8 cellular contexts compared by ENCODE assay signal in genomic region chr10:79202188-79203013, GRCh38.
A peak's percentile ranks its signal among the peaks of the same experiment; 100 is the strongest.
DNase-seq lines count a peak whose midpoint lies in the region; ATAC-seq and TF ChIP-seq lines count a peak whose summit lies in the region.

No MANE protein-coding gene starts in this region.

- intact Hi-C loops in sciatic nerve (cut with DNase I), result no loop called here
- intact Hi-C loops in activated T-helper 1 cell treated with anti-CD3 and anti-CD28 coated beads, Interleukin-12 subunit alpha, Interleukin-12 subunit beta, Interleukin-2, Interleukin-4 antibody, amounts not matched to agents 30 ng/mL and 10 ng/mL and 1 ng/mL, durations not matched to agents 14 hours and 24 hours and 36 hours (cut with micrococcal nuclease), result no loop called here

- CTCF ChIA-PET in WTC11 (lab: Charles Lee), result interaction anchor here (0.6 to 1.8 kb wide), 38 partner anchors 9 to 993 kb away, joined by 3 to 11 read pairs (median 3); no protein-coding TSS in a partner anchor

- no peak overlapping the region for H3K4me3 Mint-ChIP-seq in WTC11
- no peak overlapping the region for H3K4me3 Mint-ChIP-seq in activated T-helper 1 cell treated with anti-CD3 and anti-CD28 coated beads, Interleukin-12 subunit alpha, Interleukin-12 subunit beta, Interleukin-2, Interleukin-4 antibody, amounts not matched to agents 30 ng/mL and 10 ng/mL and 1 ng/mL, durations not matched to agents 14 hours and 24 hours and 36 hours

- peak; percentile 37 for DNase-seq in GF-D8 (lab: John Stamatoyannopoulos, UW)
- DNase-seq in WTC11 (ENCODE audit: low spot score), result peak; percentile 73
- DNase-seq in fibroblast of the aortic adventitia (ENCODE audit: low read depth), result peak; percentile 55
- no peak for DNase-seq in sciatic nerve (ENCODE audit: low spot score)
- DNase-seq in dedifferentiated amniotic fluid mesenchymal stem cell (ENCODE audit: extremely low spot score), result no peak
- DNase-seq in activated T-helper 1 cell treated with anti-CD3 and anti-CD28 coated beads, Interleukin-12 subunit alpha, Interleukin-12 subunit beta, Interleukin-2, Interleukin-4 antibody, amounts not matched to agents 30 ng/mL and 10 ng/mL and 1 ng/mL, durations not matched to agents 14 hours and 24 hours and 36 hours (ENCODE audit: low spot score), result no peak

- H3K9me3 Mint-ChIP-seq in WTC11, result no peaks in the 10 kb centered on the region
- no peaks in the 10 kb centered on the region for H3K9me3 Mint-ChIP-seq in activated T-helper 1 cell treated with anti-CD3 and anti-CD28 coated beads, Interleukin-12 subunit alpha, Interleukin-12 subunit beta, Interleukin-2, Interleukin-4 antibody, amounts not matched to agents 30 ng/mL and 10 ng/mL and 1 ng/mL, durations not matched to agents 14 hours and 24 hours and 36 hours

- peak; percentile 69 for TF ChIP-seq RAD21 in Ishikawa (IDR thresholded peaks at IDR 0.05; ENCODE audit: low read depth)

- no peak overlapping the region for H3K4me3 ChIP-seq in fibroblast of the aortic adventitia (ENCODE audit: low read depth, low read length)

- peak; percentile 58 for TF ChIP-seq CTCF in WTC11 (IDR thresholded peaks at IDR 0.05)
- TF ChIP-seq CTCF in fibroblast of the aortic adventitia (IDR thresholded peaks at IDR 0.05; ENCODE audit: insufficient read depth, low read length), result peak; percentile 65

- no peak for TF ChIP-seq EP300 in Ishikawa (IDR thresholded peaks at IDR 0.05; ENCODE audit: borderline replicate concordance)

- ATAC-seq in WTC11 (peak; percentile 71), sciatic nerve (peak; percentile 23), HG03354 (IDR thresholded peaks at IDR 0.05; ENCODE audit: poor library complexity, severe bottlenecking, unreplicated experiment) (no peak)

- H3K27me3 Mint-ChIP-seq in WTC11 (ENCODE audit: low read depth), result no peaks in the 10 kb centered on the region
- H3K27me3 Mint-ChIP-seq in activated T-helper 1 cell treated with anti-CD3 and anti-CD28 coated beads, Interleukin-12 subunit alpha, Interleukin-12 subunit beta, Interleukin-2, Interleukin-4 antibody, amounts not matched to agents 30 ng/mL and 10 ng/mL and 1 ng/mL, durations not matched to agents 14 hours and 24 hours and 36 hours (ENCODE audit: insufficient read depth), result no peaks in the 10 kb centered on the region

- H3K4me1 Mint-ChIP-seq in WTC11, result no peaks in the 10 kb centered on the region
- no peaks in the 10 kb centered on the region for H3K4me1 Mint-ChIP-seq in activated T-helper 1 cell treated with anti-CD3 and anti-CD28 coated beads, Interleukin-12 subunit alpha, Interleukin-12 subunit beta, Interleukin-2, Interleukin-4 antibody, amounts not matched to agents 30 ng/mL and 10 ng/mL and 1 ng/mL, durations not matched to agents 14 hours and 24 hours and 36 hours (ENCODE audit: low read depth)

- POLR2A ChIA-PET in WTC11 (lab: Charles Lee), result interaction anchor here (0.6 to 0.7 kb wide), 2 partner anchors 13 to 993 kb away, joined by 4 read pairs; no protein-coding TSS in a partner anchor

- no peak overlapping the region for H3K27ac Mint-ChIP-seq in WTC11
- no peak overlapping the region for H3K27ac Mint-ChIP-seq in activated T-helper 1 cell treated with anti-CD3 and anti-CD28 coated beads, Interleukin-12 subunit alpha, Interleukin-12 subunit beta, Interleukin-2, Interleukin-4 antibody, amounts not matched to agents 30 ng/mL and 10 ng/mL and 1 ng/mL, durations not matched to agents 14 hours and 24 hours and 36 hours

- peaks cover 2% of the 10 kb centered on the region; the same call in 1 of the 2 replicates for H3K36me3 Mint-ChIP-seq in WTC11
- peaks cover 6% of the 10 kb centered on the region for H3K36me3 Mint-ChIP-seq in activated T-helper 1 cell treated with anti-CD3 and anti-CD28 coated beads, Interleukin-12 subunit alpha, Interleukin-12 subunit beta, Interleukin-2, Interleukin-4 antibody, amounts not matched to agents 30 ng/mL and 10 ng/mL and 1 ng/mL, durations not matched to agents 14 hours and 24 hours and 36 hours (ENCODE audit: low read depth)

TF ChIP-seq in Ishikawa, 13 proteins besides CTCF, POLR2A, EP300 and RAD21:
- TF ChIP-seq TAF1 (IDR thresholded peaks at IDR 0.05; ENCODE audit: low read depth) (no peak), CEBPB (IDR thresholded peaks at IDR 0.05) (no peak), ZBTB7A (IDR thresholded peaks at IDR 0.05; ENCODE audit: low read depth) (no peak; the same call in 1 of the 2 replicates), NFIC (IDR thresholded peaks at IDR 0.05) (no peak), FOXM1 (IDR thresholded peaks at IDR 0.05; ENCODE audit: borderline replicate concordance, low read depth) (no peak), TEAD4 (IDR thresholded peaks at IDR 0.05) (no peak), TCF12 (IDR thresholded peaks at IDR 0.05; ENCODE audit: low read depth) (no peak), CREB1 (IDR thresholded peaks at IDR 0.05; ENCODE audit: low read depth) (no peak), MAX (IDR thresholded peaks at IDR 0.05) (no peak; the same call in none of the 2 replicates), YY1 (IDR thresholded peaks at IDR 0.05; ENCODE audit: low read depth) (no peak), USF1 (IDR thresholded peaks at IDR 0.05) (no peak), EGR1 (IDR thresholded peaks at IDR 0.05) (no peak)
TF ChIP-seq in Ishikawa: peak in this region for 0.

TF ChIP-seq in WTC11, 78 proteins besides CTCF, POLR2A, EP300 and RAD21:
- no peak for TF ChIP-seq PRRX2 (CRISPR knock-in tag; IDR thresholded peaks at IDR 0.05)
- no peak for TF ChIP-seq ZBTB43 (CRISPR knock-in tag; IDR thresholded peaks at IDR 0.05)
- TF ChIP-seq HMGXB4 (CRISPR knock-in tag; IDR thresholded peaks at IDR 0.05), result no peak
- no peak for TF ChIP-seq ZNF671 (CRISPR knock-in tag; IDR thresholded peaks at IDR 0.05)
- TF ChIP-seq FOXP1 (CRISPR knock-in tag; IDR thresholded peaks at IDR 0.05; ENCODE audit: borderline replicate concordance), result 0 out of 2 replicates have a peak, but pooled peaks have one; percentile 23

Comparison
In these comparisons a context has a peak if more than half of its experiments do, and no peak if none do; other contexts are left out.
1. DNase-seq: peak in GF-D8 (single experiment), WTC11 (single experiment) and fibroblast of the aortic adventitia (single experiment); none in sciatic nerve (single experiment), dedifferentiated amniotic fluid mesenchymal stem cell (single experiment) and activated T-helper 1 cell treated with anti-CD3 and anti-CD28 coated beads, Interleukin-12 subunit alpha, Interleukin-12 subunit beta, Interleukin-2, Interleukin-4 antibody, amounts not matched to agents 30 ng/mL and 10 ng/mL and 1 ng/mL, durations not matched to agents 14 hours and 24 hours and 36 hours (single experiment).